1 cellular context compared by ENCODE assay signal in the genomic region with DNA sequence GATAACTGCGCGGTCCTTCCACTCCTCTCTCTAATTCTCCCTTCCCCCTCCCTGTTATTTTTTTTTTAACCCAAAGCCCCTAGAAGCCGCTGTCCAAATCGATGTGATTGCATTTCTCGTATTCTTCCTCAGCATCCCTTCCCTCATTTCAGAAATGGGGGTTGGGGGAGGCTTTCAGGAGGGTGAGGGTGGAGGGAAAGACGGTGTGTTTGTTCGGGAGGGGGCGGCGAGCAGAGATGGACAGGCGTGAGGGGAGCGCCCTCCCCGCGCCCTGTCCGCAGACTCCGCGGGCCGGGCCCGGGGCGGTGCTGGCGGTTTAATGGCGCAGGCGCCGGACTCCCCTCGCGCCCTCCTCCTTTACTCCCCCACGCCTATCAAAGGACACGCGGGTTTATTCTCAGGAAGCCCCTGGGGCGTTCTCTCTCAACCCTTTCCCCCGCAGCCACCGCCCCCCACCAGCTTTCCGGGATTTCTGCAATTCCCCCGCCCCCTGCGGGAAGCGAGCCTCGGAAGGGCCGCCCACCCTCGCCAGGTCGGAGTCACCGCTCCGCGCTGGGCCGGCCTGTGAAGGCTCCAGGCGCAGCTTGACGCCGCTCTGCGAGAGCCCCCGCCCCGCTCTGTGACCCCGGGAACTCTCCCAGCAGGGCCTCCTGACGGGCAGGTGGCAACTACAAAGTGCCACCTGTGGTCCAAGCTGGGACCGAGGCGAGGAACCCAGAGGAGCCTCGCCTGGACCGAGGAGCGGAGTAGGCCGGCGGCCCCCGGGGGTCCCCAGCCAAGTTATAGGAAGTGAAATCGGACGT.
TF ChIP-seq lines count a peak whose summit lies in the region.

No MANE protein-coding gene starts in this region.

TF ChIP-seq in HEK293, 187 proteins besides CTCF, POLR2A, EP300 and RAD21 (continued from another document):
- TF ChIP-seq, protein P1, sequence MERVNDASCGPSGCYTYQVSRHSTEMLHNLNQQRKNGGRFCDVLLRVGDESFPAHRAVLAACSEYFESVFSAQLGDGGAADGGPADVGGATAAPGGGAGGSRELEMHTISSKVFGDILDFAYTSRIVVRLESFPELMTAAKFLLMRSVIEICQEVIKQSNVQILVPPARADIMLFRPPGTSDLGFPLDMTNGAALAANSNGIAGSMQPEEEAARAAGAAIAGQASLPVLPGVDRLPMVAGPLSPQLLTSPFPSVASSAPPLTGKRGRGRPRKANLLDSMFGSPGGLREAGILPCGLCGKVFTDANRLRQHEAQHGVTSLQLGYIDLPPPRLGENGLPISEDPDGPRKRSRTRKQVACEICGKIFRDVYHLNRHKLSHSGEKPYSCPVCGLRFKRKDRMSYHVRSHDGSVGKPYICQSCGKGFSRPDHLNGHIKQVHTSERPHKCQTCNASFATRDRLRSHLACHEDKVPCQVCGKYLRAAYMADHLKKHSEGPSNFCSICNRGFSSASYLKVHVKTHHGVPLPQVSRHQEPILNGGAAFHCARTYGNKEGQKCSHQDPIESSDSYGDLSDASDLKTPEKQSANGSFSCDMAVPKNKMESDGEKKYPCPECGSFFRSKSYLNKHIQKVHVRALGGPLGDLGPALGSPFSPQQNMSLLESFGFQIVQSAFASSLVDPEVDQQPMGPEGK (tag by site-specific recombination; IDR thresholded peaks at IDR 0.05): no peak
- TF ChIP-seq ZNF514 (tag by site-specific recombination; IDR thresholded peaks at IDR 0.05) (no peak), ZBTB7A (tag by site-specific recombination; IDR thresholded peaks at IDR 0.05; ENCODE audit: low read depth) (no peak), EGR2 (tag by site-specific recombination; IDR thresholded peaks at IDR 0.05; ENCODE audit: low read depth) (peak; percentile 17; the same call in 1 of the 2 replicates), GLIS1 (tag by site-specific recombination; IDR thresholded peaks at IDR 0.05) (peak; percentile 37), GLI2 (tag by site-specific recombination; IDR thresholded peaks at IDR 0.05; ENCODE audit: borderline replicate concordance, low read depth) (no peak), ZIC2 (tag by site-specific recombination; IDR thresholded peaks at IDR 0.05) (peak; percentile 94), ZNF747 (tag by site-specific recombination; IDR thresholded peaks at IDR 0.05) (no peak), ZNF311 (tag by site-specific recombination; IDR thresholded peaks at IDR 0.05; ENCODE audit: borderline replicate concordance) (no peak), OVOL3 (tag by site-specific recombination; IDR thresholded peaks at IDR 0.05) (no peak), ZNF184 (tag by site-specific recombination; IDR thresholded peaks at IDR 0.05) (no peak), ZNF510 (tag by site-specific recombination; IDR thresholded peaks at IDR 0.05; ENCODE audit: insufficient replicate concordance) (no peak), ZNF701 (tag by site-specific recombination; IDR thresholded peaks at IDR 0.05) (no peak), ZNF571 (tag by site-specific recombination; IDR thresholded peaks at IDR 0.05) (no peak), ZNF335 (tag by site-specific recombination; conservative IDR thresholded peaks at IDR 0.05) (peak; percentile 48), ZBTB8A (tag by site-specific recombination; IDR thresholded peaks at IDR 0.05) (no peak), ZFHX2 (tag by site-specific recombination; conservative IDR thresholded peaks at IDR 0.05) (peak; percentile 69; the same call in 1 of the 2 replicates)
- TF ChIP-seq, protein P2, sequence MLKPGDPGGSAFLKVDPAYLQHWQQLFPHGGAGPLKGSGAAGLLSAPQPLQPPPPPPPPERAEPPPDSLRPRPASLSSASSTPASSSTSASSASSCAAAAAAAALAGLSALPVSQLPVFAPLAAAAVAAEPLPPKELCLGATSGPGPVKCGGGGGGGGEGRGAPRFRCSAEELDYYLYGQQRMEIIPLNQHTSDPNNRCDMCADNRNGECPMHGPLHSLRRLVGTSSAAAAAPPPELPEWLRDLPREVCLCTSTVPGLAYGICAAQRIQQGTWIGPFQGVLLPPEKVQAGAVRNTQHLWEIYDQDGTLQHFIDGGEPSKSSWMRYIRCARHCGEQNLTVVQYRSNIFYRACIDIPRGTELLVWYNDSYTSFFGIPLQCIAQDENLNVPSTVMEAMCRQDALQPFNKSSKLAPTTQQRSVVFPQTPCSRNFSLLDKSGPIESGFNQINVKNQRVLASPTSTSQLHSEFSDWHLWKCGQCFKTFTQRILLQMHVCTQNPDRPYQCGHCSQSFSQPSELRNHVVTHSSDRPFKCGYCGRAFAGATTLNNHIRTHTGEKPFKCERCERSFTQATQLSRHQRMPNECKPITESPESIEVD (tag by site-specific recombination; IDR thresholded peaks at IDR 0.05): no peak
- TF ChIP-seq, protein P3, sequence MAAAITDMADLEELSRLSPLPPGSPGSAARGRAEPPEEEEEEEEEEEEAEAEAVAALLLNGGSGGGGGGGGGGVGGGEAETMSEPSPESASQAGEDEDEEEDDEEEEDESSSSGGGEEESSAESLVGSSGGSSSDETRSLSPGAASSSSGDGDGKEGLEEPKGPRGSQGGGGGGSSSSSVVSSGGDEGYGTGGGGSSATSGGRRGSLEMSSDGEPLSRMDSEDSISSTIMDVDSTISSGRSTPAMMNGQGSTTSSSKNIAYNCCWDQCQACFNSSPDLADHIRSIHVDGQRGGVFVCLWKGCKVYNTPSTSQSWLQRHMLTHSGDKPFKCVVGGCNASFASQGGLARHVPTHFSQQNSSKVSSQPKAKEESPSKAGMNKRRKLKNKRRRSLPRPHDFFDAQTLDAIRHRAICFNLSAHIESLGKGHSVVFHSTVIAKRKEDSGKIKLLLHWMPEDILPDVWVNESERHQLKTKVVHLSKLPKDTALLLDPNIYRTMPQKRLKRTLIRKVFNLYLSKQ (tag by site-specific recombination; IDR thresholded peaks at IDR 0.05; ENCODE audit: borderline replicate concordance): no peak
- TF ChIP-seq, protein P4, sequence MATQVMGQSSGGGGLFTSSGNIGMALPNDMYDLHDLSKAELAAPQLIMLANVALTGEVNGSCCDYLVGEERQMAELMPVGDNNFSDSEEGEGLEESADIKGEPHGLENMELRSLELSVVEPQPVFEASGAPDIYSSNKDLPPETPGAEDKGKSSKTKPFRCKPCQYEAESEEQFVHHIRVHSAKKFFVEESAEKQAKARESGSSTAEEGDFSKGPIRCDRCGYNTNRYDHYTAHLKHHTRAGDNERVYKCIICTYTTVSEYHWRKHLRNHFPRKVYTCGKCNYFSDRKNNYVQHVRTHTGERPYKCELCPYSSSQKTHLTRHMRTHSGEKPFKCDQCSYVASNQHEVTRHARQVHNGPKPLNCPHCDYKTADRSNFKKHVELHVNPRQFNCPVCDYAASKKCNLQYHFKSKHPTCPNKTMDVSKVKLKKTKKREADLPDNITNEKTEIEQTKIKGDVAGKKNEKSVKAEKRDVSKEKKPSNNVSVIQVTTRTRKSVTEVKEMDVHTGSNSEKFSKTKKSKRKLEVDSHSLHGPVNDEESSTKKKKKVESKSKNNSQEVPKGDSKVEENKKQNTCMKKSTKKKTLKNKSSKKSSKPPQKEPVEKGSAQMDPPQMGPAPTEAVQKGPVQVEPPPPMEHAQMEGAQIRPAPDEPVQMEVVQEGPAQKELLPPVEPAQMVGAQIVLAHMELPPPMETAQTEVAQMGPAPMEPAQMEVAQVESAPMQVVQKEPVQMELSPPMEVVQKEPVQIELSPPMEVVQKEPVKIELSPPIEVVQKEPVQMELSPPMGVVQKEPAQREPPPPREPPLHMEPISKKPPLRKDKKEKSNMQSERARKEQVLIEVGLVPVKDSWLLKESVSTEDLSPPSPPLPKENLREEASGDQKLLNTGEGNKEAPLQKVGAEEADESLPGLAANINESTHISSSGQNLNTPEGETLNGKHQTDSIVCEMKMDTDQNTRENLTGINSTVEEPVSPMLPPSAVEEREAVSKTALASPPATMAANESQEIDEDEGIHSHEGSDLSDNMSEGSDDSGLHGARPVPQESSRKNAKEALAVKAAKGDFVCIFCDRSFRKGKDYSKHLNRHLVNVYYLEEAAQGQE (tag by site-specific recombination; IDR thresholded peaks at IDR 0.05): peak; percentile 76; the same call in 1 of the 2 replicates
